In the genomic region with DNA sequence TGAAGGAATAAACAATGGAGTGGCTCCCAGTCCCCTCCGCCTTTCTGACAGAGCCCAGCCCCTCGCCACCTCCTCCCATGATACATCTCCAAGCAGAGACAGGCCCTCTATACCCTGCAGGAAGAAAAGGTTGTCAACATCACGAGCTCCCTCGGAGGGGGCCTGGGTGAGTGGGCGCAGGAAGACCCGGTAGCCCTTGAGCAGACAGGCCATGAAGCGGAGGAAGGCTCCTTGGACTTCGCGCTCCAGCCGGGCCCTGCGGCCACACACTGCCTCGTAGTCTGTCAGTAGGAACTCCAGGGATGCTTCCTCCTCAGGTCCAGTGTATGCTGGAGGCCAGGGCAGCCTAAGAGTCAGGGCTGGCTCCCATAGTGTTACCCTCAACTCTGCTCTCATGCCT, we compare ENCODE assay signal across 20 cellular contexts.
"Had no signal": no experiment of that assay in that cellular context is flagged by ENCODE, and none has a peak within 500 bp of the region (broad histone marks: within the 10 kb centered on the region; RNA-seq: fewer than 3 reads in every experiment).

No MANE protein-coding gene starts in this region.

- H3K9me3 Mint-ChIP-seq: activated naive CD8-positive, alpha-beta T cell treated with anti-CD3 and anti-CD28 coated beads, Interleukin-2, amount 10 ng/mL, durations not matched to agents 7 days and 5 days; activated T-cell treated with anti-CD3 and anti-CD28 coated beads, Interleukin-2, amount 50 U/mL, for 4 hours; mesothelial cell of epicardium; stimulated activated naive CD8-positive, alpha-beta T cell treated with anti-CD3 and anti-CD28 coated beads, Interleukin-15, amount 100 ng/mL, for 72 hours had no signal

- H3K27me3 Mint-ChIP-seq: activated naive CD8-positive, alpha-beta T cell treated with anti-CD3 and anti-CD28 coated beads, Interleukin-2, amount 10 ng/mL, durations not matched to agents 7 days and 5 days; stimulated activated naive CD8-positive, alpha-beta T cell treated with anti-CD3 and anti-CD28 coated beads, Interleukin-15, amount 100 ng/mL, for 72 hours had no signal

- H3K27me3 ChIP-seq: cardiac muscle cell, foreskin keratinocyte had no signal

- ATAC-seq: activated CD4-positive, CD25-positive, alpha-beta regulatory T cell treated with anti-CD3 and anti-CD28 coated beads, Interleukin-2, amount 50 U/mL, for 24 hours; activated T-cell treated with anti-CD3 and anti-CD28 coated beads, Interleukin-2, amount 50 U/mL, for 4 hours; foreskin keratinocyte; sciatic nerve; stimulated activated naive CD8-positive, alpha-beta T cell treated with anti-CD3 and anti-CD28 coated beads, Interleukin-15, amount 100 ng/mL, for 72 hours had no signal

- DNase-seq: activated CD4-positive, alpha-beta T cell treated with anti-CD3 and anti-CD28 coated beads, Interleukin-2, amount 50 U/mL, for 1 hour; activated CD8-positive, alpha-beta memory T cell treated with anti-CD3 and anti-CD28 coated beads, Interleukin-2, amount 50 U/mL, for 4 hours; activated effector memory CD4-positive, alpha-beta T cell treated with Interleukin-2 at 50 U/mL for 16 hours; activated naive CD8-positive, alpha-beta T cell treated with anti-CD3 and anti-CD28 coated beads, Interleukin-2, amount 10 ng/mL, durations not matched to agents 7 days and 5 days; activated T-cell treated with anti-CD3 and anti-CD28 coated beads, Interleukin-2, amount 50 U/mL, for 4 hours; amygdala; foreskin keratinocyte; hypothalamus; islet precursor cell; SIG-M5; stimulated activated CD4-positive, alpha-beta T cell treated with anti-CD3 and anti-CD28 coated beads, Interleukin-4, amount 100 ng/mL, for 4 hours; stimulated activated naive CD8-positive, alpha-beta T cell treated with anti-CD3 and anti-CD28 coated beads, Interleukin-15, amount 100 ng/mL, for 72 hours; trophoblast cell had no signal

- H3K4me1 ChIP-seq: foreskin keratinocyte, parathyroid adenoma had no signal

- H3K27ac ChIP-seq: cardiac muscle cell, foreskin keratinocyte, parathyroid adenoma had no signal

- H3K4me3 Mint-ChIP-seq: activated naive CD8-positive, alpha-beta T cell treated with anti-CD3 and anti-CD28 coated beads, Interleukin-2, amount 10 ng/mL, durations not matched to agents 7 days and 5 days; activated T-cell treated with anti-CD3 and anti-CD28 coated beads, Interleukin-2, amount 50 U/mL, for 4 hours; mesothelial cell of epicardium; stimulated activated naive CD8-positive, alpha-beta T cell treated with anti-CD3 and anti-CD28 coated beads, Interleukin-15, amount 100 ng/mL, for 72 hours had no signal

- H3K4me3 ChIP-seq: cardiac muscle cell, lung, smooth muscle cell had no signal

- H3K27ac Mint-ChIP-seq: activated naive CD8-positive, alpha-beta T cell treated with anti-CD3 and anti-CD28 coated beads, Interleukin-2, amount 10 ng/mL, durations not matched to agents 7 days and 5 days; mesothelial cell of epicardium had no signal
